In genomic region chr20:542777-543368, GRCh38 we compare ENCODE assay signal across 1 cellular context.
TF ChIP-seq lines count a peak whose summit lies in the region.

No MANE protein-coding gene starts in this region.

TF ChIP-seq in IMR-90, 13 proteins besides CTCF, POLR2A, EP300 and RAD21:
- TF ChIP-seq MAFK (IDR thresholded peaks at IDR 0.05; ENCODE audit: low read depth, low read length) (no peak), CEBPB (IDR thresholded peaks at IDR 0.05; ENCODE audit: low read depth, low read length) (no peak), RFX5 (IDR thresholded peaks at IDR 0.05; ENCODE audit: low read depth, low read length) (no peak), NFE2L2 (IDR thresholded peaks at IDR 0.05; ENCODE audit: low read depth, low read length) (no peak), MAZ (IDR thresholded peaks at IDR 0.05; ENCODE audit: borderline replicate concordance, low read depth, low read length) (no peak), BHLHE40 (IDR thresholded peaks at IDR 0.05; ENCODE audit: low read depth, low read length) (no peak), SMC3 (IDR thresholded peaks at IDR 0.05; ENCODE audit: low read depth, low read length) (no peak), RCOR1 (IDR thresholded peaks at IDR 0.05; ENCODE audit: insufficient replicate concordance, low read length) (no peak), CHD1 (IDR thresholded peaks at IDR 0.05; ENCODE audit: low read depth, low read length) (no peak), ELK1 (IDR thresholded peaks at IDR 0.05; ENCODE audit: borderline replicate concordance, low read depth, low read length) (no peak), USF2 (IDR thresholded peaks at IDR 0.05; ENCODE audit: low read depth, low read length) (no peak)
